ENCODE assay signal across 8 cellular contexts in the genomic region with DNA sequence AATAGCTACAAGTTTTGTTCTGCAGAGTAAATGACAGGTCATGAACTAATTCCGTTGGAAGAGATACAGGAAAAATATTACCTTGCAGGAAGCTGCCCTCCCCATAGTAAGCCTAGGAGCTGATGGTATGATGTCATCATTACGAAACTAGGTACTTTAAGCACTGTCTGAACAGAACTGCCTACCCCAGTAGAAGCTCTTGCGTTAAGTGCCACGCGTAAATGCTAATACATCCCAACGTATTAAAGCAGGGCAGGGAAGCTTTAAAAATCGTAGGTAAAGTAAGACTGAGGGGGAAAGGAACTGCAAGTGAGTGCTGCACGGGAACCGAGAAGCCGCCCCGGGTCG. TPM values are rescaled to one million over a fixed set of nuclear protein-coding genes. Genes with fewer than 3 reads are reported as not detected.
DNase-seq lines count a peak whose midpoint lies in the region; ATAC-seq, FAIRE-seq and TF ChIP-seq lines count a peak whose summit lies in the region.

No MANE protein-coding gene starts in this region.

- peaks cover 0 to 3% of the 10 kb centered on the region in 2 donors for H3K36me3 Mint-ChIP-seq in CD14-positive monocyte
- H3K36me3 Mint-ChIP-seq in immature natural killer cell = peaks cover 0 to 3% (median 0%) of the 10 kb centered on the region in 3 donors
- H3K36me3 Mint-ChIP-seq in stimulated activated memory B cell treated with anti-CD40 and anti-IgM and Interleukin-4, amounts not matched to agents 10 μg/mL and 1 μg/mL and 100 μg/mL, for 72 hours = no peaks in the 10 kb centered on the region

- H3K27me3 Mint-ChIP-seq in CD14-positive monocyte (ENCODE audit: low read depth in 3 of 3) = peaks cover 6 to 19% (median 9%) of the 10 kb centered on the region in 3 donors
- peaks cover 11 to 16% (median 13%) of the 10 kb centered on the region in 3 donors for H3K27me3 Mint-ChIP-seq in immature natural killer cell (ENCODE audit: low read depth in 3 of 3)
- H3K27me3 Mint-ChIP-seq in stimulated activated memory B cell treated with anti-CD40 and anti-IgM and Interleukin-4, amounts not matched to agents 10 μg/mL and 1 μg/mL and 100 μg/mL, for 72 hours = no peaks in the 10 kb centered on the region

- H3K4me1 ChIP-seq in body of pancreas = peaks cover 6% of the 10 kb centered on the region

- DNase-seq in CD14-positive monocyte (ENCODE audit: low spot score) = no peak
- DNase-seq in GM19239 (ENCODE audit: insufficient read length, low spot score) = peak; percentile 4
- peak; percentile 68 for DNase-seq in NCI-H748 (lab: John Stamatoyannopoulos, UW; ENCODE audit: unreplicated experiment)
- no peak for DNase-seq in body of pancreas
- no peak for DNase-seq in immature natural killer cell
- no peak for DNase-seq in GDM1 (lab: John Stamatoyannopoulos, UW)

- H3K27ac Mint-ChIP-seq in CD14-positive monocyte (peak overlapping the region in 6 of 7 donors; percentile 42 to 85 (median 72)), immature natural killer cell (no peak overlapping the region)
- peak overlapping the region; percentile 67 for H3K27ac Mint-ChIP-seq in stimulated activated memory B cell treated with anti-CD40 and anti-IgM and Interleukin-4, amounts not matched to agents 10 μg/mL and 1 μg/mL and 100 μg/mL, for 72 hours

- peak; percentile 75 for FAIRE-seq in GM19239 (lab: Jason Lieb, UNC)

- 0 to 1% methylated on average over 12 of the region's 12 CpGs for WGBS in body of pancreas, 2 donors

- H3K27ac ChIP-seq in body of pancreas = peak overlapping the region; percentile 85 to 97 (median 90)

- H3K4me1 Mint-ChIP-seq in CD14-positive monocyte (peaks cover 14% of the 10 kb centered on the region), immature natural killer cell (peaks cover 6 to 10% of the 10 kb centered on the region in 2 donors)
- peaks cover 11% of the 10 kb centered on the region for H3K4me1 Mint-ChIP-seq in stimulated activated memory B cell treated with anti-CD40 and anti-IgM and Interleukin-4, amounts not matched to agents 10 μg/mL and 1 μg/mL and 100 μg/mL, for 72 hours

- no peak for TF ChIP-seq CTCF in CD14-positive monocyte (IDR thresholded peaks at IDR 0.05)
- no peak for TF ChIP-seq CTCF in body of pancreas (IDR thresholded peaks at IDR 0.05)

- H3K4me3 Mint-ChIP-seq in CD14-positive monocyte = peak overlapping the region; percentile 92 to 97
- peak overlapping the region; percentile 60 to 85 (median 77) for H3K4me3 Mint-ChIP-seq in immature natural killer cell
- peak overlapping the region; percentile 87 for H3K4me3 Mint-ChIP-seq in stimulated activated memory B cell treated with anti-CD40 and anti-IgM and Interleukin-4, amounts not matched to agents 10 μg/mL and 1 μg/mL and 100 μg/mL, for 72 hours

- H3K4me3 ChIP-seq in body of pancreas = peak overlapping the region; percentile 93 to 95

- ATAC-seq in HG03175 (IDR thresholded peaks at IDR 0.05; ENCODE audit: unreplicated experiment) = peak; percentile 62
- ATAC-seq in body of pancreas = peak; percentile 50
- ATAC-seq in stimulated activated memory B cell treated with anti-CD40 and anti-IgM and Interleukin-4, amounts not matched to agents 10 μg/mL and 1 μg/mL and 100 μg/mL, for 72 hours = peak; percentile 41

- H3K9me3 Mint-ChIP-seq in CD14-positive monocyte (peaks cover 0 to 5% (median 4%) of the 10 kb centered on the region in 7 donors), immature natural killer cell (peaks cover 8 to 28% (median 10%) of the 10 kb centered on the region in 6 donors)
- H3K9me3 Mint-ChIP-seq in stimulated activated memory B cell treated with anti-CD40 and anti-IgM and Interleukin-4, amounts not matched to agents 10 μg/mL and 1 μg/mL and 100 μg/mL, for 72 hours = peaks cover 2% of the 10 kb centered on the region

- intact Hi-C loops in CD14-positive monocyte (cut with micrococcal nuclease) (no loop called here), body of pancreas (cut with DNase I) (no loop called here)

- no peaks in the 10 kb centered on the region for H3K36me3 ChIP-seq in body of pancreas (replicated peaks in 1 of 2; ENCODE audit: insufficient read depth in 1 of 2, low read depth in 2 of 2)

- H3K27me3 ChIP-seq in body of pancreas = no peaks in the 10 kb centered on the region

- no peak for TF ChIP-seq POLR2A in body of pancreas (IDR thresholded peaks at IDR 0.05)

- H3K9me3 ChIP-seq in body of pancreas = no peaks in the 10 kb centered on the region

RNA-seq across cellular contexts. Expression of a gene that starts 0.6 kb away (rescaled TPM):
- polyA plus RNA-seq in CD14-positive monocyte (1 to 10 TPM; 4.0 to 6.3 TPM), immature natural killer cell (under 1 TPM in 1 of 3 donors, not detected in 2; 0.86 TPM)
- 10 to 100 TPM; 49.8 TPM for total RNA-seq in body of pancreas

RNA-seq across cellular contexts. Expression of a gene that starts 37.3 kb away (rescaled TPM):
- polyA plus RNA-seq in CD14-positive monocyte (not detected), immature natural killer cell (not detected)
- 1 to 10 TPM; 1.3 to 2.3 TPM for total RNA-seq in body of pancreas

Comparison
In these comparisons a context has a peak if more than half of its experiments do, and no peak if none do; other contexts are left out.
1. DNase-seq: peak in GM19239 (single experiment) and NCI-H748 (single experiment); none in CD14-positive monocyte (single experiment), body of pancreas (0 of 4), immature natural killer cell (0 of 3) and GDM1 (single experiment).
2. H3K27ac Mint-ChIP-seq: peak in CD14-positive monocyte (6 of 7) and stimulated activated memory B cell treated with anti-CD40 and anti-IgM and Interleukin-4, amounts not matched to agents 10 μg/mL and 1 μg/mL and 100 μg/mL, for 72 hours (single experiment); none in immature natural killer cell (0 of 6).
3. Peak in every context shown above with its lines, with median percentiles within 50 percentile points of each other: H3K4me3 Mint-ChIP-seq and ATAC-seq.